Comparison of ENCODE assay signal across 8 cellular contexts in genomic region chr6:148367418-148368024, GRCh38. TPM values are rescaled to one million over a fixed set of nuclear protein-coding genes. Genes with fewer than 3 reads are reported as not detected.
DNase-seq lines count a peak whose midpoint lies in the region; ATAC-seq and TF ChIP-seq lines count a peak whose summit lies in the region.
"Had no signal": no experiment of that assay in that cellular context is flagged by ENCODE, and none has a peak within 500 bp of the region (broad histone marks: within the 10 kb centered on the region; RNA-seq: fewer than 3 reads in every experiment).

No MANE protein-coding gene starts in this region.

- H3K27me3 Mint-ChIP-seq in HFFc6 (ENCODE audit: insufficient read depth) (peaks cover 3% of the 10 kb centered on the region), immature natural killer cell (ENCODE audit: low read depth in 3 of 3) (peaks cover 0 to 21% (median 0%) of the 10 kb centered on the region in 3 donors)

- H3K27ac ChIP-seq in left ventricle myocardium inferior (replicated peaks) (peak overlapping the region; percentile 92), thoracic aorta (peak overlapping the region; percentile 29 to 50)

- H3K36me3 Mint-ChIP-seq in HFFc6 (ENCODE audit: low read depth) (peaks cover 18% of the 10 kb centered on the region), immature natural killer cell (no peaks in the 10 kb centered on the region)
- H3K36me3 Mint-ChIP-seq: activated naive CD4-positive, alpha-beta T cell treated with anti-CD3 and anti-CD28 coated beads, Interleukin-2, amount 50 U/mL, for 24 hours had no signal

- H3K27ac Mint-ChIP-seq in HFFc6 (peak overlapping the region; percentile 37), immature natural killer cell (no peak overlapping the region)
- H3K27ac Mint-ChIP-seq: activated naive CD4-positive, alpha-beta T cell treated with anti-CD3 and anti-CD28 coated beads, Interleukin-2, amount 50 U/mL, for 24 hours had no signal

- H3K27me3 ChIP-seq in left ventricle myocardium inferior (ENCODE audit: low read depth) (no peaks in the 10 kb centered on the region), thoracic aorta (replicated peaks; ENCODE audit: insufficient read depth) (no peaks in the 10 kb centered on the region)

- peak; percentile 48 for DNase-seq in HFFc6
- DNase-seq in UCSD-AML1 (lab: John Stamatoyannopoulos, UW; ENCODE audit: unreplicated experiment): peak; percentile 73
- peak; percentile 58 for DNase-seq in left ventricle myocardium inferior
- DNase-seq in thoracic aorta (ENCODE audit: low spot score): no peak
- no peak for DNase-seq in erythroblast (lab: John Stamatoyannopoulos, UW)
- no peak for DNase-seq in DMS153 treated with DMSO at 0.1 percent for 48 hours (lab: John Stamatoyannopoulos, UW; ENCODE audit: unreplicated experiment)
- DNase-seq in immature natural killer cell: no peak

- H3K9me3 Mint-ChIP-seq in HFFc6: no peaks in the 10 kb centered on the region
- peaks cover 0 to 2% (median 0%) of the 10 kb centered on the region in 6 donors for H3K9me3 Mint-ChIP-seq in immature natural killer cell
- H3K9me3 Mint-ChIP-seq: activated naive CD4-positive, alpha-beta T cell treated with anti-CD3 and anti-CD28 coated beads, Interleukin-2, amount 50 U/mL, for 24 hours had no signal

- H3K4me3 ChIP-seq in left ventricle myocardium inferior (peak overlapping the region; percentile 30), thoracic aorta (peak overlapping the region; percentile 32)

- H3K4me1 ChIP-seq in left ventricle myocardium inferior (peaks cover 97% of the 10 kb centered on the region), thoracic aorta (ENCODE audit: control insufficient read depth in 1 of 2, low read depth in 2 of 2) (peaks cover 34 to 43% of the 10 kb centered on the region in 2 donors)

- H3K4me3 Mint-ChIP-seq in HFFc6: peak overlapping the region; percentile 49
- H3K4me3 Mint-ChIP-seq in immature natural killer cell: no peak overlapping the region
- H3K4me3 Mint-ChIP-seq: activated naive CD4-positive, alpha-beta T cell treated with anti-CD3 and anti-CD28 coated beads, Interleukin-2, amount 50 U/mL, for 24 hours had no signal

- TF ChIP-seq POLR2A in erythroblast (IDR thresholded peaks at IDR 0.05; ENCODE audit: low read length): no peak

- TF ChIP-seq CTCF in HFFc6 (IDR thresholded peaks at IDR 0.05) (no peak), left ventricle myocardium inferior (IDR thresholded peaks at IDR 0.05; ENCODE audit: borderline replicate concordance) (no peak), thoracic aorta (IDR thresholded peaks at IDR 0.05) (no peak)

- intact Hi-C loops in left ventricle myocardium inferior (cut with micrococcal nuclease): no loop called here

- no peak for ATAC-seq in thoracic aorta (ENCODE audit: insufficient number of reproducible peaks, low FRiP score, low read depth)

- H3K9me3 ChIP-seq in left ventricle myocardium inferior (replicated peaks): no peaks in the 10 kb centered on the region
- no peaks in the 10 kb centered on the region for H3K9me3 ChIP-seq in thoracic aorta

- peaks cover 72% of the 10 kb centered on the region for H3K4me1 Mint-ChIP-seq in HFFc6 (ENCODE audit: low read depth)
- no peaks in the 10 kb centered on the region for H3K4me1 Mint-ChIP-seq in immature natural killer cell
- H3K4me1 Mint-ChIP-seq: activated naive CD4-positive, alpha-beta T cell treated with anti-CD3 and anti-CD28 coated beads, Interleukin-2, amount 50 U/mL, for 24 hours had no signal

- H3K36me3 ChIP-seq in left ventricle myocardium inferior (no peaks in the 10 kb centered on the region), thoracic aorta (no peaks in the 10 kb centered on the region)

RNA-seq across cellular contexts. Expression of gene SASH1, which starts 24.9 kb away (rescaled TPM):
- total RNA-seq in HFFc6 (2021; fragmentation: NEBNext Ultra II Directional; extraction: Animal tissue kit (Norgen Biotek cat#: 25700)): 10 to 100 TPM; 66.0 to 91.4 (median 88.4) TPM
- total RNA-seq in left ventricle myocardium inferior (22.5 TPM), thoracic aorta (10 to 100 TPM; 77.0 to 82.3 TPM)
- not detected for polyA plus RNA-seq in immature natural killer cell

Comparison
In these comparisons a context has a peak if more than half of its experiments do, and no peak if none do; other contexts are left out.
1. DNase-seq: peak in HFFc6 (single experiment), UCSD-AML1 (single experiment) and left ventricle myocardium inferior (single experiment); none in thoracic aorta (single experiment), erythroblast (0 of 2), DMS153 treated with DMSO at 0.1 percent for 48 hours (single experiment) and immature natural killer cell (0 of 3).